Comparison of ENCODE assay signal across 18 cellular contexts in genomic region chr5:1780621-1780945, GRCh38. TPM values are rescaled to one million over a fixed set of nuclear protein-coding genes. Genes with fewer than 3 reads are reported as not detected.
A peak's percentile ranks its signal among the peaks of the same experiment; 100 is the strongest.
DNase-seq lines count a peak whose midpoint lies in the region; ATAC-seq and TF ChIP-seq lines count a peak whose summit lies in the region.
"Had no signal": no experiment of that assay in that cellular context is flagged by ENCODE, and none has a peak within 500 bp of the region (broad histone marks: within the 10 kb centered on the region; RNA-seq: fewer than 3 reads in every experiment).

No MANE protein-coding gene starts in this region.

- no peak overlapping the region for H3K27ac ChIP-seq in IMR-90 (ENCODE audit: insufficient read depth, low read length)
- no peak overlapping the region for H3K27ac ChIP-seq in heart right ventricle
- H3K27ac ChIP-seq: C4-2B had no signal

- DNase-seq in IMR-90: no peak
- DNase-seq in adipocyte (ENCODE audit: low read depth): peak; percentile 9
- no peak for DNase-seq in nephron progenitor cell
- DNase-seq in posterior vena cava (ENCODE audit: low spot score): peak; percentile 26
- no peak for DNase-seq in heart right ventricle
- no peak for DNase-seq in GM13977 (ENCODE audit: low spot score)
- DNase-seq in GOT3 (lab: John Stamatoyannopoulos, UW): no peak
- DNase-seq: CD4-positive, CD25-positive, alpha-beta regulatory T cell; CD8-positive, alpha-beta T cell; DMS153; DND-41; HFFc6 had no signal

- H2AK9ac ChIP-seq in IMR-90 (replicated peaks; ENCODE audit: low read depth, low read length, poor library complexity): no peak overlapping the region

- intact Hi-C loops in IMR-90 (cut with micrococcal nuclease): no loop called here
- intact Hi-C loops in posterior vena cava (cut with DNase I): no loop called here
- intact Hi-C loops in heart right ventricle (cut with DNase I): no loop called here

- TF ChIP-seq POLR2A in IMR-90 (IDR thresholded peaks at IDR 0.05; ENCODE audit: low read depth, low read length): no peak

- no peak overlapping the region for H4K8ac ChIP-seq in IMR-90 (ENCODE audit: low read depth in 2 of 2, low read length in 2 of 2)

- no peak overlapping the region for H3K27ac Mint-ChIP-seq in nephron progenitor cell
- H3K27ac Mint-ChIP-seq: B cell; CD4-positive, CD25-positive, alpha-beta regulatory T cell; CD8-positive, alpha-beta T cell; GM23338; HFFc6 had no signal

- H3K27me3 Mint-ChIP-seq in nephron progenitor cell (ENCODE audit: low read depth, poor library complexity): peaks cover 23% of the 10 kb centered on the region

- TF ChIP-seq CTCF in IMR-90 (conservative IDR thresholded peaks at IDR 0.05; ENCODE audit: low read depth, low read length) (no peak), nephron progenitor cell (IDR thresholded peaks at IDR 0.05) (no peak), heart right ventricle (IDR thresholded peaks at IDR 0.05) (no peak), GM13977 (IDR thresholded peaks at IDR 0.05; ENCODE audit: extremely low read depth, insufficient read depth, missing control alignments) (no peak)

- H3K9ac ChIP-seq in IMR-90 (ENCODE audit: low read depth, low read length) (no peak overlapping the region), adipocyte (ENCODE audit: low read length) (no peak overlapping the region)
- H3K9ac ChIP-seq: BLaER1 had no signal

- no peak overlapping the region for H2AK5ac ChIP-seq in IMR-90 (ENCODE audit: low read depth, low read length)

- H3K9me3 ChIP-seq in IMR-90 (ENCODE audit: control insufficient read depth, insufficient read depth, low read length) (no peaks in the 10 kb centered on the region), adipocyte (ENCODE audit: control insufficient read depth, low read length) (peaks cover 3% of the 10 kb centered on the region), heart right ventricle (peaks cover 0 to 3% (median 0%) of the 10 kb centered on the region in 11 donors)
- H3K9me3 ChIP-seq: BLaER1, Caco-2, HAP-1 had no signal

- ATAC-seq in IMR-90 (ENCODE audit: low read depth) (peak; percentile 40; the same call in 1 of the 2 replicates), heart right ventricle (no peak)
- ATAC-seq: CD8-positive, alpha-beta T cell; GM23338 had no signal

- H3K4me1 ChIP-seq in IMR-90 (ENCODE audit: control insufficient read depth, insufficient read depth, low read length) (no peaks in the 10 kb centered on the region), adipocyte (ENCODE audit: control insufficient read depth, insufficient read depth, low read length) (peaks cover 10% of the 10 kb centered on the region), heart right ventricle (no peaks in the 10 kb centered on the region)
- H3K4me1 ChIP-seq: Caco-2, HAP-1 had no signal

- 60% methylated on average over 3 of the region's 6 CpGs; no CpG with 5 or more reads in 1 of the 2 experiments for WGBS in IMR-90 (ENCODE audit: extremely low coverage in 2 of 2, insufficient read length in 1 of 2), 2 experiments
- 54 to 61% methylated on average over 6 of the region's 6 CpGs for WGBS in heart right ventricle, 2 donors

- no peak overlapping the region for H2BK120ac ChIP-seq in IMR-90 (ENCODE audit: low read depth, low read length)

- CTCF ChIA-PET in IMR-90 (lab: Yijun Ruan, JAX): no interaction called here

- H2AFZ ChIP-seq in IMR-90 (replicated peaks; ENCODE audit: low read length, poor library complexity): no peak overlapping the region
- H2AFZ ChIP-seq: GM23338 had no signal

- H4K91ac ChIP-seq in IMR-90 (ENCODE audit: insufficient read depth, low read depth, low read length): no peak overlapping the region

- H2BK5ac ChIP-seq in IMR-90 (ENCODE audit: low read depth, low read length, poor library complexity, severe bottlenecking): no peak overlapping the region

- no peaks in the 10 kb centered on the region for H3K36me3 Mint-ChIP-seq in nephron progenitor cell (ENCODE audit: low read depth)
- H3K36me3 Mint-ChIP-seq: CD4-positive, CD25-positive, alpha-beta regulatory T cell; CD8-positive, alpha-beta T cell had no signal

- dilution Hi-C loops in IMR-90 (cut with HindIII; ENCODE audit: low sequenced_read_pairs, unreplicated experiment): no loop called here

- H3K36me3 ChIP-seq in IMR-90 (ENCODE audit: control insufficient read depth, insufficient read depth, low read length) (no peaks in the 10 kb centered on the region), adipocyte (ENCODE audit: control insufficient read depth, insufficient read depth, low read length, severe bottlenecking) (no peaks in the 10 kb centered on the region), heart right ventricle (no peaks in the 10 kb centered on the region)
- H3K36me3 ChIP-seq: BLaER1, HAP-1 had no signal

- no peak overlapping the region for H3K4me3 ChIP-seq in IMR-90 (ENCODE audit: insufficient read depth, low read depth, low read length)
- H3K4me3 ChIP-seq in adipocyte (ENCODE audit: low read length): no peak overlapping the region
- H3K4me3 ChIP-seq in heart right ventricle: no peak overlapping the region
- H3K4me3 ChIP-seq: BLaER1, GM23338, HAP-1 had no signal

- no peak overlapping the region for H3K4me2 ChIP-seq in IMR-90 (ENCODE audit: low read depth, low read length)
- H3K4me2 ChIP-seq: GM23338 had no signal

- no peak overlapping the region for H3K14ac ChIP-seq in IMR-90 (replicated peaks; ENCODE audit: low read depth, low read length)

- BruUV-seq in IMR-90 (replicated peaks; lab: Mats Ljungman, UMichigan): no TSS peak

- H3K23ac ChIP-seq in IMR-90 (ENCODE audit: low read depth, low read length): no peak overlapping the region

- H3K18ac ChIP-seq in IMR-90 (ENCODE audit: low read depth, low read length): no peak overlapping the region

- H2BK15ac ChIP-seq in IMR-90 (ENCODE audit: low read depth, low read length): no peak overlapping the region

- in situ Hi-C loops in IMR-90 (cut with MboI; ENCODE audit: low sequenced_read_pairs) (loop anchor here (25.0 kb wide), 1 partner anchor 818 kb away; no protein-coding TSS in a partner anchor), GM13977 (cut with MboI; ENCODE audit: low pct_unique_long_range_greater_than_20kb, low sequenced_read_pairs, unreplicated experiment) (no loop called here)

- no peak overlapping the region for H3K56ac ChIP-seq in IMR-90 (ENCODE audit: extremely low read depth, insufficient read depth, low read length)

- peaks cover 43% of the 10 kb centered on the region for H3K4me1 Mint-ChIP-seq in nephron progenitor cell
- H3K4me1 Mint-ChIP-seq: GM23338 had no signal

- no peaks in the 10 kb centered on the region for H3K79me1 ChIP-seq in IMR-90 (ENCODE audit: low read depth in 1 of 2, low read length in 2 of 2)

- H4K5ac ChIP-seq in IMR-90 (ENCODE audit: low read depth, low read length): no peak overlapping the region

- no peak overlapping the region for H2BK20ac ChIP-seq in IMR-90 (ENCODE audit: low read depth, low read length)

- H3K9me1 ChIP-seq in IMR-90 (ENCODE audit: insufficient read depth, low read length): peaks cover 2% of the 10 kb centered on the region; the same call in 1 of the 2 replicates

- peaks cover 5% of the 10 kb centered on the region for H3K9me3 Mint-ChIP-seq in nephron progenitor cell
- H3K9me3 Mint-ChIP-seq: CD8-positive, alpha-beta T cell; GM23338; HFFc6 had no signal

- no peak overlapping the region for H3K4ac ChIP-seq in IMR-90 (ENCODE audit: low read depth, low read length)

- no peak for TF ChIP-seq RAD21 in IMR-90 (IDR thresholded peaks at IDR 0.05; ENCODE audit: low read length)

- H3K4me3 Mint-ChIP-seq in nephron progenitor cell: peak overlapping the region; percentile 61
- H3K4me3 Mint-ChIP-seq: B cell; CD4-positive, CD25-positive, alpha-beta regulatory T cell; CD8-positive, alpha-beta T cell; GM23338; HFFc6 had no signal

- POLR2A ChIA-PET in IMR-90 (lab: Charles Lee; ENCODE audit: unreplicated experiment): no interaction called here

- H3K27me3 ChIP-seq in IMR-90 (ENCODE audit: control insufficient read depth, insufficient read depth, low read length): no peaks in the 10 kb centered on the region; the same call in 1 of the 2 replicates
- no peaks in the 10 kb centered on the region for H3K27me3 ChIP-seq in adipocyte (replicated peaks; ENCODE audit: control insufficient read depth, insufficient read depth, low read length)
- peaks cover 0 to 5% (median 0%) of the 10 kb centered on the region in 7 donors for H3K27me3 ChIP-seq in heart right ventricle
- H3K27me3 ChIP-seq: BLaER1 had no signal

- no peaks in the 10 kb centered on the region for H4K20me1 ChIP-seq in IMR-90 (ENCODE audit: insufficient read depth, low read length)
- H4K20me1 ChIP-seq: BLaER1 had no signal

TF ChIP-seq in IMR-90, 13 proteins besides CTCF, POLR2A, EP300 and RAD21 (continues in another document):
- TF ChIP-seq BHLHE40 (IDR thresholded peaks at IDR 0.05; ENCODE audit: low read depth, low read length) (no peak), CEBPB (IDR thresholded peaks at IDR 0.05; ENCODE audit: low read depth, low read length) (no peak), NFE2L2 (IDR thresholded peaks at IDR 0.05; ENCODE audit: low read depth, low read length) (no peak), MAFK (IDR thresholded peaks at IDR 0.05; ENCODE audit: low read depth, low read length) (no peak), USF2 (IDR thresholded peaks at IDR 0.05; ENCODE audit: low read depth, low read length) (no peak), FOS (IDR thresholded peaks at IDR 0.05; ENCODE audit: low read depth, low read length) (no peak), SMC3 (IDR thresholded peaks at IDR 0.05; ENCODE audit: low read depth, low read length) (no peak), RFX5 (IDR thresholded peaks at IDR 0.05; ENCODE audit: low read depth, low read length) (no peak)

RNA-seq across cellular contexts. Expression of gene MRPL36, which starts 19.1 kb away (rescaled TPM):
- 63.9 and 85.9 TPM in 2 replicates for total RNA-seq in IMR-90 (2012; rRNA removed)
- polyA plus RNA-seq in IMR-90 (2012; rRNA removed): 103 and 134 TPM in 2 replicates
- polyA plus RNA-seq in IMR-90 (2012; cell fraction: cytosol; rRNA removed): 101 and 125 TPM in 2 replicates
- polyA plus RNA-seq in IMR-90 (2012; cell fraction: nucleus; rRNA removed; ENCODE audit: low replicate concordance): 35.7 and 44.4 TPM in 2 replicates
- total RNA-seq in posterior vena cava: 10 to 100 TPM; 29.4 to 32.4 TPM
- 10 to 100 TPM; 43.4 to 76.9 (median 49.8) TPM for total RNA-seq in heart right ventricle
- polyA plus RNA-seq in heart right ventricle: 100 to 1,000 TPM in 1 of 2 donors, 10 to 100 TPM in 1; 45.5 to 126 TPM

RNA-seq across cellular contexts. Expression of gene NDUFS6, which starts 20.6 kb away (rescaled TPM):
- 10.4 and 26.9 TPM in 2 replicates for total RNA-seq in IMR-90 (2012; rRNA removed)
- 69.0 and 119 TPM in 2 replicates for polyA plus RNA-seq in IMR-90 (2012; rRNA removed)
- polyA plus RNA-seq in IMR-90 (2012; cell fraction: cytosol; rRNA removed): 70.7 and 121 TPM in 2 replicates
- polyA plus RNA-seq in IMR-90 (2012; cell fraction: nucleus; rRNA removed; ENCODE audit: low replicate concordance): 19.3 and 45.4 TPM in 2 replicates
- 10 to 100 TPM; 25.4 to 25.8 TPM for total RNA-seq in posterior vena cava
- total RNA-seq in heart right ventricle: 100 to 1,000 TPM in 3 of 10 donors, 10 to 100 TPM in 7; 60.2 to 137 (median 84.3) TPM
- 100 to 1,000 TPM; 187 to 198 TPM for polyA plus RNA-seq in heart right ventricle

Comparison
In these comparisons a context has a peak if more than half of its experiments do, and no peak if none do; other contexts are left out.
1. DNase-seq: peak in adipocyte (single experiment) and posterior vena cava (single experiment); none in IMR-90 (single experiment), nephron progenitor cell (single experiment), heart right ventricle (0 of 2), GM13977 (single experiment) and GOT3 (single experiment).